8 cellular contexts compared by ENCODE assay signal in genomic region chr6:44593539-44593944, GRCh38.
DNase-seq lines count a peak whose midpoint lies in the region; ATAC-seq, FAIRE-seq and TF ChIP-seq lines count a peak whose summit lies in the region.

No MANE protein-coding gene starts in this region.

- 3% methylated on average over 2 of the region's 2 CpGs for WGBS in GM12878 (ENCODE audit: insufficient coverage, insufficient replicate concordance, low lambda C conversion rate, missing lambda C conversion rate)
- WGBS in liver, result 39% methylated on average over 2 of the region's 2 CpGs

- ATAC-seq in T-cell (replicated peaks in 1 of 4) (peak in 3 of 4 experiments; percentile 27 to 56 (median 52)), GM12878 (peak; percentile 93), HG03095 (IDR thresholded peaks at IDR 0.05; ENCODE audit: unreplicated experiment) (no peak)

- peaks cover 0 to 3% (median 0%) of the 10 kb centered on the region in 3 donors for H3K9me3 Mint-ChIP-seq in T-cell

- FAIRE-seq in GM12878 (lab: Jason Lieb, UNC), result peak; percentile 35

- H3K4me1 ChIP-seq in GM12878 (ENCODE audit: control insufficient read depth, insufficient read depth, low read length), result no peaks in the 10 kb centered on the region
- no peaks in the 10 kb centered on the region for H3K4me1 ChIP-seq in liver (ENCODE audit: control insufficient read depth in 4 of 4, insufficient read depth in 4 of 4, low read length in 3 of 4)

- no peak overlapping the region for H2AFZ ChIP-seq in GM12878 (ENCODE audit: control insufficient read depth, low read depth, low read length)

- H3K36me3 Mint-ChIP-seq in T-cell, result no peaks in the 10 kb centered on the region

- H3K27ac Mint-ChIP-seq in T-cell, result no peak overlapping the region

- peaks cover 2 to 6% (median 3%) of the 10 kb centered on the region in 3 donors for H3K4me1 Mint-ChIP-seq in T-cell

- BruUV-seq in GM12878 (replicated peaks; lab: Mats Ljungman, UMichigan), result no TSS peak

- H3K9me3 ChIP-seq in GM12878 (replicated peaks; ENCODE audit: control insufficient read depth, insufficient read depth, low read length), result no peaks in the 10 kb centered on the region
- H3K9me3 ChIP-seq in liver (ENCODE audit: control insufficient read depth in 4 of 4, low read length in 3 of 4), result no peaks in the 10 kb centered on the region

- no peak for TF ChIP-seq POLR2A in NB4 (IDR thresholded peaks at IDR 0.05; ENCODE audit: extremely low read depth, insufficient read length)
- no peak for TF ChIP-seq POLR2A in GM12878 (IDR thresholded peaks at IDR 0.05; ENCODE audit: low read depth, low read length)

- CTCF ChIA-PET in T-cell (lab: Charles Lee), result interaction anchor here (0.6 to 1.7 kb wide), 4 partner anchors 456 to 1329 kb away, joined by 3 to 9 read pairs (median 4); no protein-coding TSS in a partner anchor
- CTCF ChIA-PET in GM12878 (lab: Yijun Ruan, JAX), result interaction anchor here (0.9 to 4.1 kb wide), 8 partner anchors 8 to 1329 kb away, joined by 3 to 15 read pairs (median 6); no protein-coding TSS in a partner anchor

- H3K9ac ChIP-seq in GM12878 (ENCODE audit: control insufficient read depth, insufficient read depth, low read length) (no peak overlapping the region), liver (ENCODE audit: low read depth in 1 of 2, low read length in 2 of 2) (no peak overlapping the region)

- H3K4me2 ChIP-seq in GM12878 (ENCODE audit: control insufficient read depth, insufficient read depth), result no peak overlapping the region

- SMC1A ChIA-PET in GM12878 (lab: Charles Lee; ENCODE audit: uncharacterized antibody, unreplicated experiment), result interaction anchor here (1.2 to 2.6 kb wide), 2 partner anchors 496 to 1328 kb away, joined by 3 to 10 read pairs; no protein-coding TSS in a partner anchor

- H3K4me3 ChIP-seq in NB4 (ENCODE audit: low read depth, low read length) (no peak overlapping the region), GM12878 (no peak overlapping the region), liver (ENCODE audit: low read depth in 1 of 3, low read length in 3 of 3) (no peak overlapping the region)

- DNase-seq in activated gamma-delta T cell treated with Interleukin-2 at 50 U/mL for 16 hours, result peak; percentile 57
- no peak for DNase-seq in activated gamma-delta T cell (lab: John Stamatoyannopoulos, UW)
- DNase-seq in NB4 (ENCODE audit: low read depth), result peak; percentile 81
- DNase-seq in T-cell, result peak in 31 of 34 experiments; percentile 13 to 62 (median 43)
- peak; percentile 7 for DNase-seq in GM12878 (ENCODE audit: low read depth, low spot score)
- peak; percentile 28 to 39 for DNase-seq in stimulated activated CD8-positive, alpha-beta memory T cell treated with anti-CD3 and anti-CD28 coated beads, Interleukin-4, amount 100 ng/mL, for 1 hour (ENCODE audit: low read depth in 2 of 2, low spot score in 1 of 2)

- TF ChIP-seq RAD21 in GM12878 (IDR thresholded peaks at IDR 0.05; ENCODE audit: insufficient read depth, low read depth, low read length) (peak; percentile 63), liver (IDR thresholded peaks at IDR 0.05) (peak; percentile 42 to 54)

- H3K27me3 ChIP-seq in GM12878 (replicated peaks in 1 of 2; ENCODE audit: control insufficient read depth in 2 of 2, insufficient read depth in 2 of 2, low read length in 1 of 2) (peaks cover 0 to 2% of the 10 kb centered on the region in 2 experiments; a peak in 1 of 4 replicates), liver (ENCODE audit: control insufficient read depth in 4 of 4, insufficient read depth in 4 of 4, low read length in 3 of 4) (peaks cover 0 to 4% (median 0%) of the 10 kb centered on the region in 4 donors)

- POLR2A ChIA-PET in T-cell (lab: Charles Lee) (no interaction called here), GM12878 (lab: Charles Lee) (no interaction called here)

- TF ChIP-seq CTCF in NB4 (IDR thresholded peaks at IDR 0.05; ENCODE audit: low read depth, low read length) (peak; percentile 67), GM12878 (IDR thresholded peaks at IDR 0.05 in 2 of 3, conservative IDR thresholded peaks at IDR 0.05 in 1 of 3; ENCODE audit: control insufficient read depth in 2 of 3, extremely low read depth in 1 of 3, insufficient read depth in 1 of 3, low read depth in 3 of 3, low read length in 3 of 3) (peak; percentile 55 to 60 (median 56); a peak in 5 of 6 replicates), liver (IDR thresholded peaks at IDR 0.05; ENCODE audit: low read depth, low read length, missing input control) (peak; percentile 35)

- H3K79me2 ChIP-seq in GM12878 (ENCODE audit: control insufficient read depth, insufficient read depth, low read length), result no peaks in the 10 kb centered on the region

- H4K20me1 ChIP-seq in GM12878 (ENCODE audit: control insufficient read depth, insufficient read depth), result no peaks in the 10 kb centered on the region

- intact Hi-C loops in GM12878 (cut with micrococcal nuclease; ENCODE audit: unreplicated experiment), result loop anchor here (1.0 to 10.0 kb wide), 3 partner anchors 118 to 1329 kb away; no protein-coding TSS in a partner anchor

- RAD21 ChIA-PET in GM12878 (lab: Charles Lee; ENCODE audit: unreplicated experiment), result interaction anchor here (0.7 to 1.9 kb wide), 4 partner anchors 134 to 1331 kb away, joined by 3 to 6 read pairs (median 4); no protein-coding TSS in a partner anchor

- H3K36me3 ChIP-seq in GM12878 (ENCODE audit: control insufficient read depth in 2 of 2, insufficient read depth in 2 of 2, low read length in 1 of 2) (no peaks in the 10 kb centered on the region), liver (ENCODE audit: control insufficient read depth in 4 of 4, insufficient read depth in 3 of 4, low read depth in 1 of 4, low read length in 3 of 4) (no peaks in the 10 kb centered on the region)

- peaks cover 10 to 28% of the 10 kb centered on the region in 2 donors for H3K27me3 Mint-ChIP-seq in T-cell

- in situ Hi-C loops in GM12878 (cut with MboI), result loop anchor here (10.0 kb wide), 1 partner anchor 1331 kb away; no protein-coding TSS in a partner anchor

- H3K27ac ChIP-seq in GM12878 (ENCODE audit: control insufficient read depth, insufficient read depth) (no peak overlapping the region), liver (ENCODE audit: low read depth in 1 of 2, low read length in 2 of 2) (no peak overlapping the region)

- no peak overlapping the region for H3K4me3 Mint-ChIP-seq in T-cell

- no peak for TF ChIP-seq EP300 in GM12878 (IDR thresholded peaks at IDR 0.05; ENCODE audit: borderline replicate concordance in 1 of 2, control insufficient read depth in 1 of 2, low read depth in 2 of 2, low read length in 2 of 2)

TF ChIP-seq in GM12878, 131 proteins besides CTCF, POLR2A, EP300 and RAD21:
- TF ChIP-seq, protein P1, sequence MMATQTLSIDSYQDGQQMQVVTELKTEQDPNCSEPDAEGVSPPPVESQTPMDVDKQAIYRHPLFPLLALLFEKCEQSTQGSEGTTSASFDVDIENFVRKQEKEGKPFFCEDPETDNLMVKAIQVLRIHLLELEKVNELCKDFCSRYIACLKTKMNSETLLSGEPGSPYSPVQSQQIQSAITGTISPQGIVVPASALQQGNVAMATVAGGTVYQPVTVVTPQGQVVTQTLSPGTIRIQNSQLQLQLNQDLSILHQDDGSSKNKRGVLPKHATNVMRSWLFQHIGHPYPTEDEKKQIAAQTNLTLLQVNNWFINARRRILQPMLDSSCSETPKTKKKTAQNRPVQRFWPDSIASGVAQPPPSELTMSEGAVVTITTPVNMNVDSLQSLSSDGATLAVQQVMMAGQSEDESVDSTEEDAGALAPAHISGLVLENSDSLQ (IDR thresholded peaks at IDR 0.05), result no peak
- no peak for TF ChIP-seq TAF1 (IDR thresholded peaks at IDR 0.05; ENCODE audit: borderline replicate concordance, low read depth, low read length)
- TF ChIP-seq SMC3 (IDR thresholded peaks at IDR 0.05; ENCODE audit: borderline replicate concordance, low read length), result peak; percentile 62; the same call in 1 of the 2 replicates
- no peak for TF ChIP-seq ATF7 (IDR thresholded peaks at IDR 0.05; ENCODE audit: low read depth)
- TF ChIP-seq, protein P2, sequence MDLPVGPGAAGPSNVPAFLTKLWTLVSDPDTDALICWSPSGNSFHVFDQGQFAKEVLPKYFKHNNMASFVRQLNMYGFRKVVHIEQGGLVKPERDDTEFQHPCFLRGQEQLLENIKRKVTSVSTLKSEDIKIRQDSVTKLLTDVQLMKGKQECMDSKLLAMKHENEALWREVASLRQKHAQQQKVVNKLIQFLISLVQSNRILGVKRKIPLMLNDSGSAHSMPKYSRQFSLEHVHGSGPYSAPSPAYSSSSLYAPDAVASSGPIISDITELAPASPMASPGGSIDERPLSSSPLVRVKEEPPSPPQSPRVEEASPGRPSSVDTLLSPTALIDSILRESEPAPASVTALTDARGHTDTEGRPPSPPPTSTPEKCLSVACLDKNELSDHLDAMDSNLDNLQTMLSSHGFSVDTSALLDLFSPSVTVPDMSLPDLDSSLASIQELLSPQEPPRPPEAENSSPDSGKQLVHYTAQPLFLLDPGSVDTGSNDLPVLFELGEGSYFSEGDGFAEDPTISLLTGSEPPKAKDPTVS (IDR thresholded peaks at IDR 0.05; ENCODE audit: low read depth, low read length), result no peak

TF ChIP-seq in liver, 16 proteins besides CTCF, POLR2A, EP300 and RAD21 (continues in another document):
- TF ChIP-seq MAX (IDR thresholded peaks at IDR 0.05), result no peak
- TF ChIP-seq, protein P3, sequence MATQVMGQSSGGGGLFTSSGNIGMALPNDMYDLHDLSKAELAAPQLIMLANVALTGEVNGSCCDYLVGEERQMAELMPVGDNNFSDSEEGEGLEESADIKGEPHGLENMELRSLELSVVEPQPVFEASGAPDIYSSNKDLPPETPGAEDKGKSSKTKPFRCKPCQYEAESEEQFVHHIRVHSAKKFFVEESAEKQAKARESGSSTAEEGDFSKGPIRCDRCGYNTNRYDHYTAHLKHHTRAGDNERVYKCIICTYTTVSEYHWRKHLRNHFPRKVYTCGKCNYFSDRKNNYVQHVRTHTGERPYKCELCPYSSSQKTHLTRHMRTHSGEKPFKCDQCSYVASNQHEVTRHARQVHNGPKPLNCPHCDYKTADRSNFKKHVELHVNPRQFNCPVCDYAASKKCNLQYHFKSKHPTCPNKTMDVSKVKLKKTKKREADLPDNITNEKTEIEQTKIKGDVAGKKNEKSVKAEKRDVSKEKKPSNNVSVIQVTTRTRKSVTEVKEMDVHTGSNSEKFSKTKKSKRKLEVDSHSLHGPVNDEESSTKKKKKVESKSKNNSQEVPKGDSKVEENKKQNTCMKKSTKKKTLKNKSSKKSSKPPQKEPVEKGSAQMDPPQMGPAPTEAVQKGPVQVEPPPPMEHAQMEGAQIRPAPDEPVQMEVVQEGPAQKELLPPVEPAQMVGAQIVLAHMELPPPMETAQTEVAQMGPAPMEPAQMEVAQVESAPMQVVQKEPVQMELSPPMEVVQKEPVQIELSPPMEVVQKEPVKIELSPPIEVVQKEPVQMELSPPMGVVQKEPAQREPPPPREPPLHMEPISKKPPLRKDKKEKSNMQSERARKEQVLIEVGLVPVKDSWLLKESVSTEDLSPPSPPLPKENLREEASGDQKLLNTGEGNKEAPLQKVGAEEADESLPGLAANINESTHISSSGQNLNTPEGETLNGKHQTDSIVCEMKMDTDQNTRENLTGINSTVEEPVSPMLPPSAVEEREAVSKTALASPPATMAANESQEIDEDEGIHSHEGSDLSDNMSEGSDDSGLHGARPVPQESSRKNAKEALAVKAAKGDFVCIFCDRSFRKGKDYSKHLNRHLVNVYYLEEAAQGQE (IDR thresholded peaks at IDR 0.05), result no peak
